In the genomic region with DNA sequence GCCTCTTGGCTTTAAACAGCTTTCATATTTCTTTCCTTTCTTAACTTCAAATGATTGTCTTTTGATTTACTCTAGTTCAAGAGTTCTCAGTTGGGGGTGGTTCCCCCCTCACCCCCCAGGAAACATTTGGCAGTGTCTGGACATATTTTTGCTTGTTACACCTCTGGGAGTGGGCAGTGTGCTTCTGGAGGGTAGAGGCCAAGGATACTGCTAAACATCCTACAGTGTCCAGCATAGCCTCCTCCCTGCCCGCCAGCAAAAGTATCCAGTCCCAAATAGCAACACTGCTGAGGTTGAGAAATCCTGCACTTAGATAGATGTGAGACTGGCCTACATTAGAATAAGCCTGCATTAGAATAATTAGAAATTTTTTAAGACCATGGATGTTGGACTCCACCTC, we compare ENCODE assay signal across 17 cellular contexts. TPM values are rescaled to one million over a fixed set of nuclear protein-coding genes. Genes with fewer than 3 reads are reported as not detected.
DNase-seq lines count a peak whose midpoint lies in the region; ATAC-seq, FAIRE-seq and TF ChIP-seq lines count a peak whose summit lies in the region.
"Had no signal": no experiment of that assay in that cellular context is flagged by ENCODE, and none has a peak within 500 bp of the region (broad histone marks: within the 10 kb centered on the region; RNA-seq: fewer than 3 reads in every experiment).

No MANE protein-coding gene starts in this region.

- H3K4me2 ChIP-seq in KMS-11 (0 out of 2 replicates have a peak overlapping the region, but pooled peaks have one; percentile 19), K562 (ENCODE audit: insufficient read depth, low read length) (peak overlapping the region; percentile 92; the same call in 1 of the 2 replicates), osteoblast (ENCODE audit: insufficient read depth, low read length) (peak overlapping the region; percentile 96)

- in situ Hi-C loops in K562 (cut with MboI), result no loop called here

- H3K79me2 ChIP-seq in KMS-11 (ENCODE audit: insufficient read depth, low read depth) (peaks cover 74% of the 10 kb centered on the region), K562 (ENCODE audit: control insufficient read depth, insufficient read depth, low read length) (peaks cover 80% of the 10 kb centered on the region), osteoblast (ENCODE audit: insufficient read depth, low read length) (peaks cover 80% of the 10 kb centered on the region)

- CTCF ChIA-PET in CD4-positive, alpha-beta T cell (lab: Charles Lee), result interaction anchor here (0.6 to 1.1 kb wide), 2 partner anchors 86 to 90 kb away, joined by 3 read pairs; no protein-coding TSS in a partner anchor
- CTCF ChIA-PET in K562 (lab: Yijun Ruan, JAX; ENCODE audit: low intra/inter-chr PET ratio), result no interaction called here

- H2AFZ ChIP-seq in KMS-11 (ENCODE audit: low read depth) (no peak overlapping the region), K562 (ENCODE audit: low read depth, low read length) (no peak overlapping the region), osteoblast (ENCODE audit: low read length) (no peak overlapping the region)

- DNase-seq in CD4-positive, alpha-beta T cell, result no peak
- DNase-seq in K562 (ENCODE audit: extremely low read depth in 1 of 4, low spot score in 3 of 4) (no peak), osteoblast (ENCODE audit: insufficient read length, low spot score, missing footprints) (peak; percentile 45), WERI-Rb-1 (no peak)
- no peak for DNase-seq in stimulated activated CD4-positive, alpha-beta T cell treated with anti-CD3 and anti-CD28 coated beads, Interleukin-1b, Interleukin-23, amount 100 ng/mL, for 48 hours
- DNase-seq: central memory CD4-positive, alpha-beta T cell; DMS 273 treated with DMSO at 0.1 percent for 48 hours; kidney; NCI-H1105 treated with DMSO at 0.1 percent for 48 hours; NCI-H526 treated with DMSO at 0.1 percent for 48 hours; posterior cingulate gyrus; SJCRH30; thyroid gland had no signal

- peak overlapping the region; percentile 100 for H3K27ac Mint-ChIP-seq in CD4-positive, alpha-beta T cell

- H3K9me3 ChIP-seq in CD4-positive, alpha-beta T cell (ENCODE audit: control insufficient read depth, low read length), result no peaks in the 10 kb centered on the region
- H3K9me3 ChIP-seq in K562 (replicated peaks; ENCODE audit: control insufficient read depth, insufficient read depth, low read depth, low read length), result no peaks in the 10 kb centered on the region
- H3K9me3 ChIP-seq in osteoblast (ENCODE audit: low read depth, low read length), result no peaks in the 10 kb centered on the region
- H3K9me3 ChIP-seq in WERI-Rb-1 (ENCODE audit: severe bottlenecking), result no peaks in the 10 kb centered on the region
- H3K9me3 ChIP-seq: SJCRH30, thyroid gland had no signal

- H3K36me3 ChIP-seq in KMS-11 (ENCODE audit: insufficient read depth), result no peaks in the 10 kb centered on the region
- H3K36me3 ChIP-seq in K562 (ENCODE audit: control insufficient read depth, insufficient read depth, low read length), result peaks cover 36% of the 10 kb centered on the region; the same call in 2 of the 3 replicates
- H3K36me3 ChIP-seq in osteoblast (ENCODE audit: insufficient read depth, low read length), result no peaks in the 10 kb centered on the region
- peaks cover 39% of the 10 kb centered on the region for H3K36me3 ChIP-seq in WERI-Rb-1
- H3K36me3 ChIP-seq: thyroid gland had no signal

- no peaks in the 10 kb centered on the region for H3K27me3 ChIP-seq in CD4-positive, alpha-beta T cell (ENCODE audit: control insufficient read depth, insufficient read depth, low read length)
- H3K27me3 ChIP-seq in KMS-11 (ENCODE audit: insufficient read depth, low read depth), result no peaks in the 10 kb centered on the region
- no peaks in the 10 kb centered on the region for H3K27me3 ChIP-seq in K562 (ENCODE audit: control insufficient read depth in 2 of 2, insufficient read depth in 2 of 2, low read length in 2 of 2)
- no peaks in the 10 kb centered on the region for H3K27me3 ChIP-seq in osteoblast (ENCODE audit: insufficient read depth, low read length)
- no peaks in the 10 kb centered on the region for H3K27me3 ChIP-seq in WERI-Rb-1 (ENCODE audit: insufficient read depth, low read depth, severe bottlenecking)
- H3K27me3 ChIP-seq: SJCRH30, thyroid gland had no signal

- WGBS in K562 (ENCODE audit: insufficient coverage, low coverage, missing lambda C conversion rate), result 90% methylated on average over 1 of the region's 1 CpG

- no peak overlapping the region for H3K4me3 ChIP-seq in KMS-11 (IDR thresholded peaks at IDR 0.05; ENCODE audit: insufficient read depth, low read depth, low read length)
- H3K4me3 ChIP-seq in K562, result no peak overlapping the region
- H3K4me3 ChIP-seq in osteoblast (ENCODE audit: insufficient read depth, low read length), result no peak overlapping the region
- H3K4me3 ChIP-seq in WERI-Rb-1 (ENCODE audit: low read depth, low read length), result no peak overlapping the region
- H3K4me3 ChIP-seq: SJCRH30 had no signal

- POLR2A ChIA-PET in CD4-positive, alpha-beta T cell (lab: Charles Lee), result no interaction called here
- POLR2A ChIA-PET in K562 (lab: Yijun Ruan, JAX), result no interaction called here

- no peak for TF ChIP-seq POLR2A in K562 (conservative IDR thresholded peaks at IDR 0.05)

- peaks cover 31% of the 10 kb centered on the region for H3K36me3 Mint-ChIP-seq in CD4-positive, alpha-beta T cell (ENCODE audit: low read depth)

- no peak for ATAC-seq in CD4-positive, alpha-beta T cell (ENCODE audit: poor library complexity)
- no peak for ATAC-seq in K562
- ATAC-seq in HG03139 (IDR thresholded peaks at IDR 0.05; ENCODE audit: unreplicated experiment), result no peak
- no peak for ATAC-seq in HG02870 (IDR thresholded peaks at IDR 0.05; ENCODE audit: unreplicated experiment)

- peaks cover 68% of the 10 kb centered on the region for H3K4me1 Mint-ChIP-seq in CD4-positive, alpha-beta T cell (ENCODE audit: low read depth)

- H3K27ac ChIP-seq in CD4-positive, alpha-beta T cell (ENCODE audit: low read depth, low read length), result no peak overlapping the region
- no peak overlapping the region for H3K27ac ChIP-seq in KMS-11
- no peak overlapping the region for H3K27ac ChIP-seq in K562 (ENCODE audit: extremely low read depth, low read depth, low read length)
- peak overlapping the region; percentile 28 for H3K27ac ChIP-seq in osteoblast (ENCODE audit: low read depth, low read length)
- H3K27ac ChIP-seq in WERI-Rb-1, result no peak overlapping the region
- H3K27ac ChIP-seq: SJCRH30 had no signal

- H3K4me3 Mint-ChIP-seq in CD4-positive, alpha-beta T cell, result peak overlapping the region; percentile 75

- no peak for FAIRE-seq in K562 (lab: Jason Lieb, UNC)
- FAIRE-seq: GM12892, kidney had no signal

- intact Hi-C loops in CD4-positive, alpha-beta T cell (cut with DNase I, micrococcal nuclease), result loop anchor here (5.0 to 10.0 kb wide), 7 partner anchors 39 to 441 kb away; a partner anchor contains a TSS
- intact Hi-C loops in K562 (cut with micrococcal nuclease), result no loop called here

- H3K9ac ChIP-seq in KMS-11 (no peak overlapping the region), K562 (ENCODE audit: insufficient read depth in 1 of 2, low read depth in 2 of 2, low read length in 2 of 2) (peak overlapping the region; percentile 18 to 53; a peak in 2 of 4 replicates)

- no TSS peak for BruUV-seq in K562 (replicated peaks; lab: Mats Ljungman, UMichigan)

- peaks cover 8% of the 10 kb centered on the region for H3K27me3 Mint-ChIP-seq in CD4-positive, alpha-beta T cell

- H4K20me1 ChIP-seq in KMS-11 (ENCODE audit: insufficient read depth) (peaks cover 47% of the 10 kb centered on the region), K562 (replicated peaks; ENCODE audit: control insufficient read depth, insufficient read depth, low read length) (peaks cover 63% of the 10 kb centered on the region), osteoblast (ENCODE audit: insufficient read depth, low read length) (peaks cover 57% of the 10 kb centered on the region)

- H3K9me1 ChIP-seq in K562 (ENCODE audit: control insufficient read depth, insufficient read depth, low read length), result peaks cover 3% of the 10 kb centered on the region

- no peaks in the 10 kb centered on the region for H3K9me3 Mint-ChIP-seq in CD4-positive, alpha-beta T cell

- no peak for TF ChIP-seq RAD21 in K562 (CRISPR knock-in tag; conservative IDR thresholded peaks at IDR 0.05 in 1 of 2, IDR thresholded peaks at IDR 0.05 in 1 of 2)

- no peak for TF ChIP-seq CTCF in CD4-positive, alpha-beta T cell (IDR thresholded peaks at IDR 0.05)
- TF ChIP-seq CTCF in KMS-11 (conservative IDR thresholded peaks at IDR 0.05; ENCODE audit: low read depth, low read length) (no peak), K562 (IDR thresholded peaks at IDR 0.05 in 2 of 3, conservative IDR thresholded peaks at IDR 0.05 in 1 of 3; ENCODE audit: insufficient read depth in 2 of 3, low read depth in 1 of 3, low read length in 3 of 3) (no peak), osteoblast (IDR thresholded peaks at IDR 0.05; ENCODE audit: extremely low read depth, low read depth, low read length) (no peak), WERI-Rb-1 (IDR thresholded peaks at IDR 0.05; ENCODE audit: low read depth, low read length) (no peak)

- no peak for TF ChIP-seq EP300 in K562 (IDR thresholded peaks at IDR 0.05; ENCODE audit: low read length)

- H3K4me1 ChIP-seq in KMS-11 (ENCODE audit: low read depth, poor library complexity, severe bottlenecking) (peaks cover 39% of the 10 kb centered on the region), K562 (replicated peaks in 1 of 2; ENCODE audit: control insufficient read depth in 2 of 2, insufficient read depth in 2 of 2, low read length in 2 of 2) (peaks cover 11 to 15% of the 10 kb centered on the region in 2 experiments; a peak in 4 of 5 replicates), osteoblast (ENCODE audit: insufficient read depth, low read length) (peaks cover 21% of the 10 kb centered on the region)
- H3K4me1 ChIP-seq: SJCRH30 had no signal

RNA-seq across cellular contexts. Expression of a gene that starts 3.2 kb away (rescaled TPM):
- 100 to 1,000 TPM; 108 to 109 TPM for total RNA-seq in CD4-positive, alpha-beta T cell
- total RNA-seq in K562 (2011; cell fraction: chromatin; rRNA removed; ENCODE audit: low replicate concordance), result 136 and 375 TPM in 2 replicates
- total RNA-seq in K562 (2011; cell fraction: nucleolus; rRNA removed), result 57.0 and 86.1 TPM in 2 replicates
- 132 and 147 TPM in 2 replicates for total RNA-seq in K562 (2011; cell fraction: nucleoplasm; rRNA removed)
- total RNA-seq in K562 (2014; rRNA removed), result 96.1 and 103 TPM in 2 replicates
- 110 and 132 TPM in 2 replicates for total RNA-seq in K562 (2014; rRNA removed; fragmentation: Illumina TruSeq; extraction: Trizol)
- total RNA-seq in K562 (2015; rRNA removed; fragmentation: Illumina TruSeq; extraction: Trizol), result 111 and 117 TPM in 2 replicates
- 90.3 and 91.2 TPM in 2 replicates for total RNA-seq in K562 (2021)
- 58.4 and 75.6 TPM in 2 replicates for polyA plus RNA-seq in K562 (2011; rRNA removed)
- 25.4 and 35.3 TPM in 2 replicates for polyA plus RNA-seq in K562 (2011; cell fraction: cytosol; rRNA removed)
- 95.8 and 111 TPM in 2 replicates for polyA plus RNA-seq in K562 (2011; cell fraction: nucleus; rRNA removed)
- polyA plus RNA-seq in K562 (2012), result 45.4 and 55.1 TPM in 2 replicates
- 69.1 and 80.6 TPM in 2 replicates for polyA plus RNA-seq in K562 (2014; fragmentation: Illumina TruSeq; extraction: Trizol)
- 10 to 100 TPM; 20.3 to 32.5 TPM for polyA plus RNA-seq in K562 (2014; fragmentation: Nextera tagmentation; extraction: Ambion mirVana)
- 46.7 and 48.4 TPM in 2 replicates for polyA plus RNA-seq in K562 (2014; rRNA removed)
- polyA minus RNA-seq in K562 (2011; rRNA and poly(A)+ RNA removed), result 179 and 197 TPM in 2 replicates
- 67.2 and 87.0 TPM in 2 replicates for polyA minus RNA-seq in K562 (2011; cell fraction: cytosol; rRNA and poly(A)+ RNA removed)
- polyA minus RNA-seq in K562 (2011; cell fraction: nucleus; rRNA and poly(A)+ RNA removed), result 114 and 187 TPM in 2 replicates
- total RNA-seq in osteoblast, result 131 and 151 TPM in 2 replicates

Comparison
In these comparisons a context has a peak if more than half of its experiments do, and no peak if none do; other contexts are left out.
1. H3K4me2 ChIP-seq: peak in every context shown above with its lines; median percentile 96 in osteoblast; 92 in K562; 19 in KMS-11.